In the genomic region with DNA sequence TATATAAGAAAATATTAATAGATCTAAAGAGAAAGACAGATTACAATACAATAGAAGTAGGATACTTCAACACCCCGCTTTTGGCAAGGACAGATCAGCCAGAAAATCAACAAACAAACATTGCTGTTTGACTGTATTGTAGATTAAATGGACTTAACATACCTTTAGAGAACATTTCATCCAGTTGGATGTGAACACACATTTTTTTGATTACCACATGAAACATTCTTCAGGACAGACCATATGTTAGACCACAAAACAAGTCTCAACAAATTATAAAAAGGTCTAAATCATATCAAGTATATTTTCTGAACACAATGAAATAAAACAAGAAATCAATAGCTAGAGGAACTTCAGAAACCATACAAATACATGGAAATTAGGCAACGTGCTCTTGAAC, we compare ENCODE assay signal across 1 cellular context.
TF ChIP-seq lines count a peak whose summit lies in the region.

No MANE protein-coding gene starts in this region.

TF ChIP-seq in K562, 482 proteins besides CTCF, POLR2A, EP300 and RAD21:
- TF ChIP-seq SRF (CRISPR knock-in tag; IDR thresholded peaks at IDR 0.05), result no peak
- TF ChIP-seq RFX7 (CRISPR knock-in tag; IDR thresholded peaks at IDR 0.05), result no peak
- TF ChIP-seq ELF4 (CRISPR knock-in tag; IDR thresholded peaks at IDR 0.05), result no peak
- TF ChIP-seq NFIX (CRISPR knock-in tag; IDR thresholded peaks at IDR 0.05; ENCODE audit: low read depth), result no peak
- TF ChIP-seq, protein P1, sequence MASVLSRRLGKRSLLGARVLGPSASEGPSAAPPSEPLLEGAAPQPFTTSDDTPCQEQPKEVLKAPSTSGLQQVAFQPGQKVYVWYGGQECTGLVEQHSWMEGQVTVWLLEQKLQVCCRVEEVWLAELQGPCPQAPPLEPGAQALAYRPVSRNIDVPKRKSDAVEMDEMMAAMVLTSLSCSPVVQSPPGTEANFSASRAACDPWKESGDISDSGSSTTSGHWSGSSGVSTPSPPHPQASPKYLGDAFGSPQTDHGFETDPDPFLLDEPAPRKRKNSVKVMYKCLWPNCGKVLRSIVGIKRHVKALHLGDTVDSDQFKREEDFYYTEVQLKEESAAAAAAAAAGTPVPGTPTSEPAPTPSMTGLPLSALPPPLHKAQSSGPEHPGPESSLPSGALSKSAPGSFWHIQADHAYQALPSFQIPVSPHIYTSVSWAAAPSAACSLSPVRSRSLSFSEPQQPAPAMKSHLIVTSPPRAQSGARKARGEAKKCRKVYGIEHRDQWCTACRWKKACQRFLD (CRISPR knock-in tag; IDR thresholded peaks at IDR 0.05), result no peak
- TF ChIP-seq ZFX (CRISPR knock-in tag; IDR thresholded peaks at IDR 0.05), result no peak
- TF ChIP-seq TCF3 (CRISPR knock-in tag; IDR thresholded peaks at IDR 0.05), result no peak
TF ChIP-seq in K562: peak in this region for 0.
